Comparison of ENCODE assay signal across 8 cellular contexts in genomic region chr22:39534591-39535301, GRCh38. TPM values are rescaled to one million over a fixed set of nuclear protein-coding genes. Genes with fewer than 3 reads are reported as not detected.
A peak's percentile ranks its signal among the peaks of the same experiment; 100 is the strongest.
DNase-seq lines count a peak whose midpoint lies in the region; ATAC-seq and TF ChIP-seq lines count a peak whose summit lies in the region.

No MANE protein-coding gene starts in this region.

- no peaks in the 10 kb centered on the region for H3K27me3 Mint-ChIP-seq in activated CD4-positive, alpha-beta memory T cell treated with anti-CD3 and anti-CD28 coated beads, Interleukin-2, amount 10 ng/mL, durations not matched to agents 7 days and 5 days

- peak; percentile 48 for DNase-seq in NCI-H345 treated with DMSO at 0.1 percent for 48 hours (lab: John Stamatoyannopoulos, UW; ENCODE audit: unreplicated experiment)
- peak; percentile 83 for DNase-seq in activated CD4-positive, alpha-beta memory T cell treated with anti-CD3 and anti-CD28 coated beads, Interleukin-2, amount 10 ng/mL, durations not matched to agents 7 days and 5 days
- peak; percentile 53 to 70 (median 57) for DNase-seq in effector memory CD4-positive, alpha-beta T cell
- peak; percentile 67 for DNase-seq in mesenchymal stem cell
- DNase-seq in stimulated activated CD8-positive, alpha-beta memory T cell treated with anti-CD3 and anti-CD28 coated beads, Interleukin-2, amount 100 ng/mL, for 48 hours (ENCODE audit: low read depth in 2 of 2), result peak; percentile 70 to 78

- peak overlapping the region; percentile 77 to 79 for H3K18ac ChIP-seq in mesenchymal stem cell (ENCODE audit: low read depth in 1 of 2, low read length in 2 of 2)

- no peak overlapping the region for H2BK120ac ChIP-seq in mesenchymal stem cell (ENCODE audit: low read depth, low read length)

- H3K9me3 ChIP-seq in effector memory CD4-positive, alpha-beta T cell (ENCODE audit: control insufficient read depth, low read length), result no peaks in the 10 kb centered on the region
- H3K9me3 ChIP-seq in mesenchymal stem cell (ENCODE audit: control insufficient read depth, low read length), result no peaks in the 10 kb centered on the region

- POLR2A ChIA-PET in activated CD4-positive, alpha-beta memory T cell treated with anti-CD3 and anti-CD28 coated beads, Interleukin-2, amount 10 ng/mL, durations not matched to agents 7 days and 5 days (lab: Charles Lee), result interaction anchor here (0.8 to 2.9 kb wide), 11 partner anchors 8 to 509 kb away, joined by 3 to 13 read pairs (median 4); partner anchors contain the start of gene ATF4

- peak overlapping the region; percentile 77 for H3K27ac ChIP-seq in 22Rv1
- no peak overlapping the region for H3K27ac ChIP-seq in effector memory CD4-positive, alpha-beta T cell (ENCODE audit: insufficient read depth, low read length, poor library complexity, severe bottlenecking)
- peak overlapping the region; percentile 12 for H3K27ac ChIP-seq in mesenchymal stem cell (ENCODE audit: low read length, poor library complexity, severe bottlenecking)

- H3K4me2 ChIP-seq in mesenchymal stem cell (ENCODE audit: low read length, poor library complexity, severe bottlenecking), result peak overlapping the region; percentile 64

- no peak overlapping the region for H2BK5ac ChIP-seq in mesenchymal stem cell (ENCODE audit: low read depth, low read length, poor library complexity, severe bottlenecking)

- peaks cover 27% of the 10 kb centered on the region for H3K4me1 ChIP-seq in effector memory CD4-positive, alpha-beta T cell (ENCODE audit: control insufficient read depth, insufficient read depth, low read length, poor library complexity, severe bottlenecking)
- H3K4me1 ChIP-seq in mesenchymal stem cell (ENCODE audit: control insufficient read depth, insufficient read depth, low read depth, low read length), result peaks cover 15% of the 10 kb centered on the region

- WGBS in mesenchymal stem cell, result 13% methylated on average over 36 of the region's 40 CpGs

- H3K27me3 ChIP-seq in effector memory CD4-positive, alpha-beta T cell (replicated peaks; ENCODE audit: control insufficient read depth, insufficient read depth, low read length, poor library complexity, severe bottlenecking), result no peaks in the 10 kb centered on the region
- peaks cover 13 to 18% of the 10 kb centered on the region in 2 experiments for H3K27me3 ChIP-seq in mesenchymal stem cell (ENCODE audit: control insufficient read depth in 1 of 2, insufficient read depth in 1 of 2, low read length in 2 of 2)

- H3K14ac ChIP-seq in mesenchymal stem cell (ENCODE audit: low read length in 2 of 2), result no peak overlapping the region

- CTCF ChIA-PET in activated CD4-positive, alpha-beta memory T cell treated with anti-CD3 and anti-CD28 coated beads, Interleukin-2, amount 10 ng/mL, durations not matched to agents 7 days and 5 days (lab: Charles Lee), result interaction anchor here (0.6 to 6.2 kb wide), 28 partner anchors 9 to 813 kb away, joined by 3 to 90 read pairs (median 4); partner anchors contain the start of genes MIEF1 and TAB1

- H3K79me1 ChIP-seq in mesenchymal stem cell (replicated peaks; ENCODE audit: low read length, poor library complexity, severe bottlenecking), result peaks cover 8% of the 10 kb centered on the region

- no peak overlapping the region for H2BK15ac ChIP-seq in mesenchymal stem cell (ENCODE audit: low read depth, poor library complexity, severe bottlenecking)

- peak overlapping the region; percentile 91 for H4K91ac ChIP-seq in mesenchymal stem cell (ENCODE audit: low read length)

- H4K8ac ChIP-seq in mesenchymal stem cell (ENCODE audit: low read length), result peak overlapping the region; percentile 91

- H3K36me3 Mint-ChIP-seq in activated CD4-positive, alpha-beta memory T cell treated with anti-CD3 and anti-CD28 coated beads, Interleukin-2, amount 10 ng/mL, durations not matched to agents 7 days and 5 days (ENCODE audit: low read depth), result peaks cover 25% of the 10 kb centered on the region

- peaks cover 3% of the 10 kb centered on the region for H3K36me3 ChIP-seq in effector memory CD4-positive, alpha-beta T cell (ENCODE audit: control insufficient read depth, insufficient read depth, low read length)
- peaks cover 13 to 14% of the 10 kb centered on the region in 2 experiments for H3K36me3 ChIP-seq in mesenchymal stem cell (ENCODE audit: control insufficient read depth in 1 of 2, insufficient read depth in 2 of 2, low read depth in 1 of 2, low read length in 2 of 2)

- TF ChIP-seq CTCF in 22Rv1 (IDR thresholded peaks at IDR 0.05), result peak; percentile 95
- peak; percentile 79 for TF ChIP-seq CTCF in GM12872 (IDR thresholded peaks at IDR 0.05; ENCODE audit: insufficient read depth, low read depth, low read length)

- no peak overlapping the region for H3K27ac Mint-ChIP-seq in activated CD4-positive, alpha-beta memory T cell treated with anti-CD3 and anti-CD28 coated beads, Interleukin-2, amount 10 ng/mL, durations not matched to agents 7 days and 5 days

- no peak overlapping the region for H3K23ac ChIP-seq in mesenchymal stem cell (ENCODE audit: low read length in 2 of 2)

- no peak overlapping the region for H3K4me3 Mint-ChIP-seq in activated CD4-positive, alpha-beta memory T cell treated with anti-CD3 and anti-CD28 coated beads, Interleukin-2, amount 10 ng/mL, durations not matched to agents 7 days and 5 days

- H3K4me1 Mint-ChIP-seq in activated CD4-positive, alpha-beta memory T cell treated with anti-CD3 and anti-CD28 coated beads, Interleukin-2, amount 10 ng/mL, durations not matched to agents 7 days and 5 days, result peaks cover 36% of the 10 kb centered on the region

- H3K4ac ChIP-seq in mesenchymal stem cell (ENCODE audit: low read depth in 1 of 2, low read length in 2 of 2), result peak overlapping the region in 1 of 2 experiments; percentile 20

- H2AK5ac ChIP-seq in mesenchymal stem cell (ENCODE audit: low read length, severe bottlenecking), result no peak overlapping the region

- H3K4me3 ChIP-seq in effector memory CD4-positive, alpha-beta T cell (ENCODE audit: insufficient read depth, low read depth, low read length, poor library complexity, severe bottlenecking), result no peak overlapping the region
- no peak overlapping the region for H3K4me3 ChIP-seq in mesenchymal stem cell (ENCODE audit: insufficient read depth in 1 of 2, low read depth in 1 of 2, low read length in 2 of 2)

- peak overlapping the region; percentile 51 for H3K9ac ChIP-seq in mesenchymal stem cell (ENCODE audit: low read length)

- H3K9me3 Mint-ChIP-seq in activated CD4-positive, alpha-beta memory T cell treated with anti-CD3 and anti-CD28 coated beads, Interleukin-2, amount 10 ng/mL, durations not matched to agents 7 days and 5 days, result no peaks in the 10 kb centered on the region

- H2BK12ac ChIP-seq in mesenchymal stem cell (ENCODE audit: low read length in 2 of 2), result peak overlapping the region; percentile 34 to 59

- ATAC-seq in GM21360 (IDR thresholded peaks at IDR 0.05; ENCODE audit: unreplicated experiment), result no peak

- H2AFZ ChIP-seq in mesenchymal stem cell (ENCODE audit: low read depth, low read length), result peak overlapping the region; percentile 79

RNA-seq across cellular contexts. Expression of gene RPS19BP1, which starts 2.2 kb away (rescaled TPM):
- total RNA-seq in activated CD4-positive, alpha-beta memory T cell treated with anti-CD3 and anti-CD28 coated beads, Interleukin-2, amount 10 ng/mL, durations not matched to agents 7 days and 5 days, result 10 to 100 TPM; 54.3 to 60.7 TPM
- polyA plus RNA-seq in mesenchymal stem cell (2013, experiment 1 of 2), result 59.9 TPM
- polyA plus RNA-seq in mesenchymal stem cell (2013, experiment 2 of 2), result 59.6 TPM

RNA-seq across cellular contexts. Expression of gene ATF4, which starts 14.4 kb away (rescaled TPM):
- 100 to 1,000 TPM; 456 to 460 TPM for total RNA-seq in activated CD4-positive, alpha-beta memory T cell treated with anti-CD3 and anti-CD28 coated beads, Interleukin-2, amount 10 ng/mL, durations not matched to agents 7 days and 5 days
- 513 TPM for polyA plus RNA-seq in mesenchymal stem cell (2013, experiment 1 of 2)
- polyA plus RNA-seq in mesenchymal stem cell (2013, experiment 2 of 2), result 503 TPM

RNA-seq across cellular contexts. Expression of gene MIEF1, which starts 32.7 kb away (rescaled TPM):
- total RNA-seq in activated CD4-positive, alpha-beta memory T cell treated with anti-CD3 and anti-CD28 coated beads, Interleukin-2, amount 10 ng/mL, durations not matched to agents 7 days and 5 days, result 10 to 100 TPM; 32.4 to 32.6 TPM
- polyA plus RNA-seq in mesenchymal stem cell (2013, experiment 1 of 2), result 19.0 TPM
- 19.9 TPM for polyA plus RNA-seq in mesenchymal stem cell (2013, experiment 2 of 2)

RNA-seq across cellular contexts. Expression of gene CACNA1I, which starts 35.8 kb away (rescaled TPM):
- 1 to 10 TPM; 8.7 to 8.8 TPM for total RNA-seq in activated CD4-positive, alpha-beta memory T cell treated with anti-CD3 and anti-CD28 coated beads, Interleukin-2, amount 10 ng/mL, durations not matched to agents 7 days and 5 days
- under 0.01 TPM for polyA plus RNA-seq in mesenchymal stem cell (2013, experiment 1 of 2)
- polyA plus RNA-seq in mesenchymal stem cell (2013, experiment 2 of 2), result 0.01 TPM
